24 cellular contexts compared by ENCODE assay signal in genomic region chr11:119964136-119965025, GRCh38.
DNase-seq lines count a peak whose midpoint lies in the region; TF ChIP-seq lines count a peak whose summit lies in the region.
"Had no signal": no experiment of that assay in that cellular context is flagged by ENCODE, and none has a peak within 500 bp of the region (broad histone marks: within the 10 kb centered on the region; RNA-seq: fewer than 3 reads in every experiment).

No MANE protein-coding gene starts in this region.

- H3K9ac ChIP-seq in NT2/D1 (ENCODE audit: insufficient read length, low read depth): no peak overlapping the region

- H3K27me3 ChIP-seq in NT2/D1 (ENCODE audit: insufficient read depth, insufficient read length) (no peaks in the 10 kb centered on the region), ectodermal cell (ENCODE audit: control insufficient read depth, insufficient read depth, low read length, poor library complexity, severe bottlenecking) (no peaks in the 10 kb centered on the region)
- H3K27me3 ChIP-seq: SJCRH30 had no signal

- intact Hi-C loops in cardiac septum (cut with DNase I): no loop called here

- H3K36me3 ChIP-seq in NT2/D1 (ENCODE audit: insufficient read depth, insufficient read length, low read length) (no peaks in the 10 kb centered on the region), ectodermal cell (ENCODE audit: control insufficient read depth, insufficient read depth, low read length) (no peaks in the 10 kb centered on the region)
- H3K36me3 ChIP-seq: SJCRH30 had no signal

- H3K4me3 ChIP-seq in NT2/D1 (ENCODE audit: insufficient read length, low read depth) (no peak overlapping the region), ectodermal cell (ENCODE audit: insufficient read depth, low read depth, low read length) (no peak overlapping the region), coronary artery (no peak overlapping the region)
- H3K4me3 ChIP-seq: SJCRH30 had no signal

- peaks cover 5% of the 10 kb centered on the region for H3K4me1 ChIP-seq in NT2/D1 (ENCODE audit: insufficient read depth, insufficient read length)
- peaks cover 15% of the 10 kb centered on the region for H3K4me1 ChIP-seq in ectodermal cell (ENCODE audit: control insufficient read depth, insufficient read depth, low read length)
- H3K4me1 ChIP-seq: SJCRH30 had no signal

- TF ChIP-seq CTCF in AG09319 (IDR thresholded peaks at IDR 0.05; ENCODE audit: low read depth, low read length): no peak
- TF ChIP-seq CTCF in coronary artery (IDR thresholded peaks at IDR 0.05): no peak

- H3K27ac ChIP-seq in ectodermal cell (ENCODE audit: insufficient read depth, low read depth, low read length, poor library complexity, severe bottlenecking) (peak overlapping the region; percentile 83), coronary artery (no peak overlapping the region)
- H3K27ac ChIP-seq: SJCRH30 had no signal

- 35 to 36% methylated on average over 8 of the region's 8 CpGs for WGBS in ectodermal cell, 2 experiments

- DNase-seq in AG09319 (ENCODE audit: extremely low read depth, low read depth) (peak; percentile 35), NT2/D1 (ENCODE audit: low read depth, low spot score) (peak; percentile 84), iPS-NIHi11 (ENCODE audit: low spot score) (peak; percentile 58), NCI-H1417 (lab: John Stamatoyannopoulos, UW) (no peak), cardiac septum (ENCODE audit: low spot score) (no peak), coronary artery (ENCODE audit: low spot score) (no peak), HK-2 (ENCODE audit: unreplicated experiment) (no peak)
- DNase-seq: 8988T; activated CD4-positive, alpha-beta T cell treated with anti-CD3 and anti-CD28 coated beads for 36 hours; activated naive CD4-positive, alpha-beta T cell treated with anti-CD3 and anti-CD28 coated beads for 36 hours; activated T-cell treated with anti-CD3 and anti-CD28 coated beads, Interleukin-2, amount 50 U/mL, for 4 hours; amygdala; DND-41; H7; left cardiac atrium; mesenchymal stem cell; naive thymus-derived CD4-positive, alpha-beta T cell; NCI-H1092 treated with DMSO at 0.1 percent for 48 hours; NCI-H2029 treated with DMSO at 0.1 percent for 48 hours; NCI-H446 treated with DMSO at 0.1 percent for 48 hours; SJCRH30; stimulated activated CD4-positive, alpha-beta T cell treated with anti-CD3 and anti-CD28 coated beads, Interleukin-4, amount 100 ng/mL, for 4 hours; stimulated activated naive CD8-positive, alpha-beta T cell treated with anti-CD3 and anti-CD28 coated beads, Interleukin-15, amount 100 ng/mL, for 72 hours had no signal

- peaks cover 7% of the 10 kb centered on the region; the same call in 1 of the 2 replicates for H3K9me3 ChIP-seq in NT2/D1 (ENCODE audit: insufficient read depth, low read length)
- H3K9me3 ChIP-seq in ectodermal cell (ENCODE audit: control insufficient read depth, low read length): no peaks in the 10 kb centered on the region
- H3K9me3 ChIP-seq: SJCRH30 had no signal

Comparison
In these comparisons a context has a peak if more than half of its experiments do, and no peak if none do; other contexts are left out.
1. DNase-seq: peak in AG09319 (single experiment), NT2/D1 (single experiment) and iPS-NIHi11 (single experiment); none in NCI-H1417 (0 of 3), cardiac septum (single experiment), coronary artery (single experiment) and HK-2 (single experiment).